In genomic region chr19:51607920-51608562, GRCh38 we compare ENCODE assay signal across 1 cellular context.
A peak's percentile ranks its signal among the peaks of the same experiment; 100 is the strongest.
TF ChIP-seq lines count a peak whose summit lies in the region.

No MANE protein-coding gene starts in this region.

TF ChIP-seq in K562, 482 proteins besides CTCF, POLR2A, EP300 and RAD21 (continued from another document and continues in another):
- TF ChIP-seq FOXJ3 (CRISPR knock-in tag; IDR thresholded peaks at IDR 0.05) (peak; percentile 47; the same call in 1 of the 2 replicates), CREB1 (IDR thresholded peaks at IDR 0.05) (no peak), CREB1 (CRISPR knock-in tag; IDR thresholded peaks at IDR 0.05) (peak; percentile 64), TCF3 (CRISPR knock-in tag; IDR thresholded peaks at IDR 0.05) (peak; percentile 44; the same call in 1 of the 2 replicates), MYC (IDR thresholded peaks at IDR 0.05; ENCODE audit: low read depth, low read length) (peak; percentile 53; the same call in 1 of the 2 replicates), MYC (CRISPR knock-in tag; IDR thresholded peaks at IDR 0.05; ENCODE audit: borderline replicate concordance, low read depth) (no peak), BDP1 (IDR thresholded peaks at IDR 0.05; ENCODE audit: insufficient read depth, insufficient read length) (no peak), ZBTB40 (IDR thresholded peaks at IDR 0.05) (peak; percentile 52), ZBTB40 (CRISPR knock-in tag; IDR thresholded peaks at IDR 0.05) (peak; percentile 65), BHLHE40 (IDR thresholded peaks at IDR 0.05; ENCODE audit: low read length) (0 out of 2 replicates have a peak, but pooled peaks have one; percentile 30), SNRNP70 (optimal IDR thresholded peaks at IDR 0.05; ENCODE audit: low read depth, low read length) (no peak), PHTF2 (CRISPR knock-in tag; IDR thresholded peaks at IDR 0.05) (no peak), SMARCC2 (IDR thresholded peaks at IDR 0.05; ENCODE audit: low read depth) (0 out of 2 replicates have a peak, but pooled peaks have one; percentile 22), FOSL1 (tag; conservative IDR thresholded peaks at IDR 0.05) (no peak), NCOA1 (IDR thresholded peaks at IDR 0.05; ENCODE audit: low read depth) (peak; percentile 83), ZNF589 (CRISPR knock-in tag; IDR thresholded peaks at IDR 0.05; ENCODE audit: low read depth) (peak; percentile 77), ZNF431 (CRISPR knock-in tag; IDR thresholded peaks at IDR 0.05) (peak; percentile 72; the same call in 1 of the 2 replicates), SMARCA4 (IDR thresholded peaks at IDR 0.05) (0 out of 2 replicates have a peak, but pooled peaks have one; percentile 16), GATAD2B (IDR thresholded peaks at IDR 0.05; ENCODE audit: borderline replicate concordance) (0 out of 2 replicates have a peak, but pooled peaks have one; percentile 36), MAX (CRISPR knock-in tag; IDR thresholded peaks at IDR 0.05) (peak; percentile 77), ETS1 (conservative IDR thresholded peaks at IDR 0.05; ENCODE audit: control insufficient read depth, low read depth, low read length) (peak; percentile 78; the same call in 1 of the 2 replicates), PURB (CRISPR knock-in tag; IDR thresholded peaks at IDR 0.05; ENCODE audit: low read depth) (no peak), SMC3 (conservative IDR thresholded peaks at IDR 0.05; ENCODE audit: insufficient read depth, low read depth, low read length) (peak; percentile 95), ERF (CRISPR knock-in tag; IDR thresholded peaks at IDR 0.05) (no peak), KLF1 (tag; IDR thresholded peaks at IDR 0.05) (no peak), HEY1 (CRISPR knock-in tag; IDR thresholded peaks at IDR 0.05; ENCODE audit: borderline replicate concordance) (0 out of 2 replicates have a peak, but pooled peaks have one; percentile 18), ZNF274 (IDR thresholded peaks at IDR 0.05; ENCODE audit: borderline replicate concordance, low read depth, low read length) (no peak), ZNF740 (CRISPR knock-in tag; IDR thresholded peaks at IDR 0.05) (0 out of 2 replicates have a peak, but pooled peaks have one; percentile 32), ZNF740 (tag; IDR thresholded peaks at IDR 0.05) (no peak), ZNF41 (CRISPR knock-in tag; conservative IDR thresholded peaks at IDR 0.05) (no peak), ETV5 (CRISPR knock-in tag; IDR thresholded peaks at IDR 0.05; ENCODE audit: low read depth) (peak; percentile 79; the same call in 1 of the 2 replicates), TCF7L2 (IDR thresholded peaks at IDR 0.05; ENCODE audit: low read depth, low read length) (no peak), ELF4 (CRISPR knock-in tag; IDR thresholded peaks at IDR 0.05) (no peak), KLF6 (CRISPR knock-in tag; IDR thresholded peaks at IDR 0.05; ENCODE audit: borderline replicate concordance) (no peak), ZNF224 (CRISPR knock-in tag; IDR thresholded peaks at IDR 0.05) (peak; percentile 83; the same call in 1 of the 2 replicates), MXD1 (CRISPR knock-in tag; IDR thresholded peaks at IDR 0.05; ENCODE audit: borderline replicate concordance, poor library complexity, severe bottlenecking) (peak; percentile 42), DDX20 (tag; IDR thresholded peaks at IDR 0.05; ENCODE audit: low read depth) (0 out of 2 replicates have a peak, but pooled peaks have one; percentile 39), ZNF134 (CRISPR knock-in tag; conservative IDR thresholded peaks at IDR 0.05) (no peak), FOXP1 (CRISPR knock-in tag; IDR thresholded peaks at IDR 0.05) (peak; percentile 95), ZNF766 (CRISPR knock-in tag; conservative IDR thresholded peaks at IDR 0.05) (peak; percentile 94), HNRNPL (IDR thresholded peaks at IDR 0.05; ENCODE audit: low read depth, low read length) (no peak), BCOR (IDR thresholded peaks at IDR 0.05) (no peak), ZNF184 (CRISPR knock-in tag; IDR thresholded peaks at IDR 0.05) (no peak), PHF21A (IDR thresholded peaks at IDR 0.05; ENCODE audit: borderline replicate concordance, low read depth) (peak; percentile 55; the same call in 1 of the 2 replicates), GABPB1 (CRISPR knock-in tag; IDR thresholded peaks at IDR 0.05) (peak; percentile 83), NR3C1 (CRISPR knock-in tag; IDR thresholded peaks at IDR 0.05) (peak; percentile 81), BCL6 (CRISPR knock-in tag; IDR thresholded peaks at IDR 0.05) (peak; percentile 72; the same call in 1 of the 2 replicates), NFRKB (IDR thresholded peaks at IDR 0.05; ENCODE audit: low read depth) (no peak), MLX (CRISPR knock-in tag; conservative IDR thresholded peaks at IDR 0.05) (0 out of 4 replicates have a peak, but pooled peaks of 1 of the 2 experiments have one; percentile 54)
- TF ChIP-seq, protein P1, sequence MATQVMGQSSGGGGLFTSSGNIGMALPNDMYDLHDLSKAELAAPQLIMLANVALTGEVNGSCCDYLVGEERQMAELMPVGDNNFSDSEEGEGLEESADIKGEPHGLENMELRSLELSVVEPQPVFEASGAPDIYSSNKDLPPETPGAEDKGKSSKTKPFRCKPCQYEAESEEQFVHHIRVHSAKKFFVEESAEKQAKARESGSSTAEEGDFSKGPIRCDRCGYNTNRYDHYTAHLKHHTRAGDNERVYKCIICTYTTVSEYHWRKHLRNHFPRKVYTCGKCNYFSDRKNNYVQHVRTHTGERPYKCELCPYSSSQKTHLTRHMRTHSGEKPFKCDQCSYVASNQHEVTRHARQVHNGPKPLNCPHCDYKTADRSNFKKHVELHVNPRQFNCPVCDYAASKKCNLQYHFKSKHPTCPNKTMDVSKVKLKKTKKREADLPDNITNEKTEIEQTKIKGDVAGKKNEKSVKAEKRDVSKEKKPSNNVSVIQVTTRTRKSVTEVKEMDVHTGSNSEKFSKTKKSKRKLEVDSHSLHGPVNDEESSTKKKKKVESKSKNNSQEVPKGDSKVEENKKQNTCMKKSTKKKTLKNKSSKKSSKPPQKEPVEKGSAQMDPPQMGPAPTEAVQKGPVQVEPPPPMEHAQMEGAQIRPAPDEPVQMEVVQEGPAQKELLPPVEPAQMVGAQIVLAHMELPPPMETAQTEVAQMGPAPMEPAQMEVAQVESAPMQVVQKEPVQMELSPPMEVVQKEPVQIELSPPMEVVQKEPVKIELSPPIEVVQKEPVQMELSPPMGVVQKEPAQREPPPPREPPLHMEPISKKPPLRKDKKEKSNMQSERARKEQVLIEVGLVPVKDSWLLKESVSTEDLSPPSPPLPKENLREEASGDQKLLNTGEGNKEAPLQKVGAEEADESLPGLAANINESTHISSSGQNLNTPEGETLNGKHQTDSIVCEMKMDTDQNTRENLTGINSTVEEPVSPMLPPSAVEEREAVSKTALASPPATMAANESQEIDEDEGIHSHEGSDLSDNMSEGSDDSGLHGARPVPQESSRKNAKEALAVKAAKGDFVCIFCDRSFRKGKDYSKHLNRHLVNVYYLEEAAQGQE (CRISPR knock-in tag; IDR thresholded peaks at IDR 0.05; ENCODE audit: low read depth): peak; percentile 99
